Comparison of ENCODE assay signal across 8 cellular contexts in genomic region chr12:21940972-21941521, GRCh38. TPM values are rescaled to one million over a fixed set of nuclear protein-coding genes. Genes with fewer than 3 reads are reported as not detected.
DNase-seq lines count a peak whose midpoint lies in the region; ATAC-seq and TF ChIP-seq lines count a peak whose summit lies in the region.

TSS of gene ABCC9 (minus strand) at chr12:21941426. CDS start at chr12:21936674, 4,752 bp downstream.

- H2AFZ ChIP-seq in IMR-90 (replicated peaks; ENCODE audit: low read length, poor library complexity): peak within 1 kb of the TSS; percentile 79

- H3K23ac ChIP-seq in IMR-90 (ENCODE audit: low read depth, low read length): peak within 1 kb of the TSS; percentile 74

- no peak within 1 kb of the TSS for H4K5ac ChIP-seq in IMR-90 (ENCODE audit: low read depth, low read length)

- peak in 1 of 7 experiments; percentile 10 for DNase-seq in CD8-positive, alpha-beta T cell
- peak; percentile 33 for DNase-seq in IMR-90
- peak in 4 of 10 donors; percentile 10 to 50 (median 26) for DNase-seq in dorsolateral prefrontal cortex
- peak; percentile 39 for DNase-seq in testis
- no peak for DNase-seq in NCI-H446 treated with DMSO at 0.1 percent for 48 hours (lab: John Stamatoyannopoulos, UW)
- no peak for DNase-seq in cortex of kidney (lab: John Stamatoyannopoulos, UW)

- peaks cover 10% of the 10 kb centered on the region for H3K27me3 ChIP-seq in CD8-positive, alpha-beta T cell (ENCODE audit: insufficient read depth, low read length)
- H3K27me3 ChIP-seq in IMR-90 (ENCODE audit: control insufficient read depth, insufficient read depth, low read length) (peaks cover 15% of the 10 kb centered on the region), dorsolateral prefrontal cortex (peaks cover 0 to 60% (median 23%) of the 10 kb centered on the region in 45 donors), liver (ENCODE audit: control insufficient read depth in 4 of 4, insufficient read depth in 4 of 4, low read length in 3 of 4) (no peaks in the 10 kb centered on the region), testis (no peaks in the 10 kb centered on the region)

- H3K4me3 ChIP-seq in CD8-positive, alpha-beta T cell (ENCODE audit: low read depth, low read length): no peak within 1 kb of the TSS
- H3K4me3 ChIP-seq in IMR-90 (ENCODE audit: insufficient read depth, low read depth, low read length): peak within 1 kb of the TSS; percentile 63
- H3K4me3 ChIP-seq in dorsolateral prefrontal cortex: peak within 1 kb of the TSS; percentile 9 to 69 (median 52)
- peak within 1 kb of the TSS; percentile 48 to 78 (median 76) for H3K4me3 ChIP-seq in liver (ENCODE audit: low read depth in 1 of 3, low read length in 3 of 3)
- H3K4me3 ChIP-seq in testis: peak within 1 kb of the TSS; percentile 41 to 45

- no peaks in the 10 kb centered on the region for H3K9me1 ChIP-seq in IMR-90 (ENCODE audit: insufficient read depth, low read length)

- POLR2A ChIA-PET in CD8-positive, alpha-beta T cell (lab: Charles Lee): no interaction called here
- POLR2A ChIA-PET in IMR-90 (lab: Charles Lee; ENCODE audit: unreplicated experiment): interaction anchor here (0.5 kb wide), 1 partner anchor 12 kb away, joined by 5 read pairs; no protein-coding TSS in a partner anchor

- BruUV-seq in IMR-90 (replicated peaks; lab: Mats Ljungman, UMichigan): no TSS peak

- peak within 1 kb of the TSS; percentile 45 for H2BK120ac ChIP-seq in IMR-90 (ENCODE audit: low read depth, low read length)

- intact Hi-C loops in CD8-positive, alpha-beta T cell (cut with DNase I, micrococcal nuclease): no loop called here
- intact Hi-C loops in IMR-90 (cut with micrococcal nuclease) (loop anchor here (2.0 to 5.0 kb wide), 3 partner anchors 114 to 242 kb away; partner anchors contain the start of gene KCNJ8), dorsolateral prefrontal cortex (cut with DNase I) (no loop called here), testis (cut with DNase I; ENCODE audit: low total_unique reads) (no loop called here)

- CTCF ChIA-PET in CD8-positive, alpha-beta T cell (lab: Charles Lee): interaction anchor here (0.6 kb wide), 1 partner anchor 779 kb away, joined by 3 read pairs; no protein-coding TSS in a partner anchor
- CTCF ChIA-PET in IMR-90 (lab: Yijun Ruan, JAX): interaction anchor here (0.5 to 1.0 kb wide), 4 partner anchors 12 to 243 kb away, joined by 3 to 4 read pairs (median 4); no protein-coding TSS in a partner anchor

- peaks cover 12% of the 10 kb centered on the region for H3K9me3 Mint-ChIP-seq in CD8-positive, alpha-beta T cell

- no peaks in the 10 kb centered on the region for H4K20me1 ChIP-seq in IMR-90 (ENCODE audit: insufficient read depth, low read length)

- ATAC-seq in CD8-positive, alpha-beta T cell: no peak
- ATAC-seq in IMR-90 (ENCODE audit: low read depth): peak; percentile 75
- no peak for ATAC-seq in GM19452 (IDR thresholded peaks at IDR 0.05; ENCODE audit: unreplicated experiment)

- no peak within 1 kb of the TSS for H3K27ac ChIP-seq in CD8-positive, alpha-beta T cell (ENCODE audit: low read depth, low read length)
- H3K27ac ChIP-seq in IMR-90 (ENCODE audit: insufficient read depth, low read length) (no peak within 1 kb of the TSS), dorsolateral prefrontal cortex (peak within 1 kb of the TSS in 51 of 59 donors; percentile 2 to 87 (median 63)), liver (ENCODE audit: low read depth in 1 of 2, low read length in 2 of 2) (peak within 1 kb of the TSS; percentile 83 to 85), testis (peak within 1 kb of the TSS in 1 of 2 donors; percentile 71)

- peaks cover 9% of the 10 kb centered on the region for H3K4me1 ChIP-seq in CD8-positive, alpha-beta T cell (ENCODE audit: insufficient read depth, low read length)
- 0 out of 2 replicates have a peak, but pooled peaks cover 1% of the 10 kb centered on the region for H3K4me1 ChIP-seq in IMR-90 (ENCODE audit: control insufficient read depth, insufficient read depth, low read length)
- H3K4me1 ChIP-seq in liver (ENCODE audit: control insufficient read depth in 4 of 4, insufficient read depth in 4 of 4, low read length in 3 of 4): peaks cover 0 to 24% (median 3%) of the 10 kb centered on the region in 4 donors
- no peaks in the 10 kb centered on the region for H3K4me1 ChIP-seq in testis

- H3K4ac ChIP-seq in IMR-90 (ENCODE audit: low read depth, low read length): peak within 1 kb of the TSS; percentile 34; the same call in 1 of the 2 replicates

- H4K91ac ChIP-seq in IMR-90 (ENCODE audit: insufficient read depth, low read depth, low read length): no peak within 1 kb of the TSS

- peak within 1 kb of the TSS; percentile 12; the same call in 1 of the 2 replicates for H3K18ac ChIP-seq in IMR-90 (ENCODE audit: low read depth, low read length)

- in situ Hi-C loops in IMR-90 (cut with MboI; ENCODE audit: low sequenced_read_pairs): no loop called here

- no peaks in the 10 kb centered on the region for H3K36me3 ChIP-seq in CD8-positive, alpha-beta T cell (ENCODE audit: insufficient read depth, low read length)
- H3K36me3 ChIP-seq in IMR-90 (ENCODE audit: control insufficient read depth, insufficient read depth, low read length): no peaks in the 10 kb centered on the region
- H3K36me3 ChIP-seq in liver (ENCODE audit: control insufficient read depth in 4 of 4, insufficient read depth in 3 of 4, low read depth in 1 of 4, low read length in 3 of 4): no peaks in the 10 kb centered on the region
- H3K36me3 ChIP-seq in testis (ENCODE audit: low read depth, missing control alignments): no peaks in the 10 kb centered on the region

- WGBS in IMR-90 (ENCODE audit: extremely low coverage in 2 of 2, insufficient read length in 1 of 2), 2 experiments: 3% methylated on average over 7 of the region's 35 CpGs; no CpG with 5 or more reads in 1 of the 2 experiments
- WGBS in liver: 1% methylated on average over 35 of the region's 35 CpGs
- 1% methylated on average over 35 of the region's 35 CpGs for WGBS in testis, 2 donors

- peak within 1 kb of the TSS; percentile 97 for H3K4me2 ChIP-seq in IMR-90 (ENCODE audit: low read depth, low read length)

- H3K27me3 Mint-ChIP-seq in CD8-positive, alpha-beta T cell (ENCODE audit: low read depth): peaks cover 57% of the 10 kb centered on the region

- TF ChIP-seq POLR2A in IMR-90 (IDR thresholded peaks at IDR 0.05; ENCODE audit: low read depth, low read length) (no peak), testis (IDR thresholded peaks at IDR 0.05) (no peak)

- H3K4me3 Mint-ChIP-seq in CD8-positive, alpha-beta T cell: peak within 1 kb of the TSS; percentile 54

- no peaks in the 10 kb centered on the region for H3K36me3 Mint-ChIP-seq in CD8-positive, alpha-beta T cell

- no peak for TF ChIP-seq RAD21 in IMR-90 (IDR thresholded peaks at IDR 0.05; ENCODE audit: low read length)
- TF ChIP-seq RAD21 in liver (IDR thresholded peaks at IDR 0.05): peak; percentile 5 to 50

- H3K4me1 Mint-ChIP-seq in CD8-positive, alpha-beta T cell (ENCODE audit: low read depth): peaks cover 16% of the 10 kb centered on the region

- 0 out of 2 replicates have a peak within 1 kb of the TSS, but pooled peaks have one; percentile 16 for H2BK20ac ChIP-seq in IMR-90 (ENCODE audit: low read depth, low read length)

- H2AK5ac ChIP-seq in IMR-90 (ENCODE audit: low read depth, low read length): no peak within 1 kb of the TSS

- H4K8ac ChIP-seq in IMR-90 (ENCODE audit: low read depth in 2 of 2, low read length in 2 of 2): peak within 1 kb of the TSS in 1 of 2 experiments; percentile 17; a peak in 1 of 4 replicates

- no peaks in the 10 kb centered on the region for H3K9me3 ChIP-seq in CD8-positive, alpha-beta T cell (ENCODE audit: low read length)
- H3K9me3 ChIP-seq in IMR-90 (ENCODE audit: control insufficient read depth, insufficient read depth, low read length): peaks cover 3% of the 10 kb centered on the region; the same call in 1 of the 2 replicates
- H3K9me3 ChIP-seq in liver (ENCODE audit: control insufficient read depth in 4 of 4, low read length in 3 of 4): no peaks in the 10 kb centered on the region
- H3K9me3 ChIP-seq in testis: no peaks in the 10 kb centered on the region

- TF ChIP-seq CTCF in CD8-positive, alpha-beta T cell (IDR thresholded peaks at IDR 0.05): no peak
- TF ChIP-seq CTCF in IMR-90 (conservative IDR thresholded peaks at IDR 0.05; ENCODE audit: low read depth, low read length): no peak
- TF ChIP-seq CTCF in dorsolateral prefrontal cortex (IDR thresholded peaks at IDR 0.05 in 54 of 56, conservative IDR thresholded peaks at IDR 0.05 in 2 of 56; ENCODE audit: low read depth in 1 of 56, partially characterized antibody in 56 of 56): no peak
- no peak for TF ChIP-seq CTCF in liver (IDR thresholded peaks at IDR 0.05; ENCODE audit: low read depth, low read length, missing input control)
- no peak for TF ChIP-seq CTCF in testis (IDR thresholded peaks at IDR 0.05)

- peak within 1 kb of the TSS; percentile 41; the same call in 1 of the 3 replicates for H2BK15ac ChIP-seq in IMR-90 (ENCODE audit: low read depth, low read length)

- H3K9ac ChIP-seq in IMR-90 (ENCODE audit: low read depth, low read length) (peak within 1 kb of the TSS; percentile 7), liver (ENCODE audit: low read depth in 1 of 2, low read length in 2 of 2) (peak within 1 kb of the TSS; percentile 81 to 97)

- H3K14ac ChIP-seq in IMR-90 (replicated peaks; ENCODE audit: low read depth, low read length): peak within 1 kb of the TSS; percentile 49; the same call in 1 of the 2 replicates

- H2AK9ac ChIP-seq in IMR-90 (replicated peaks; ENCODE audit: low read depth, low read length, poor library complexity): no peak within 1 kb of the TSS

- dilution Hi-C loops in IMR-90 (cut with HindIII; ENCODE audit: low sequenced_read_pairs, unreplicated experiment): no loop called here

- no peak within 1 kb of the TSS for H2BK5ac ChIP-seq in IMR-90 (ENCODE audit: low read depth, low read length, poor library complexity, severe bottlenecking)

- H3K27ac Mint-ChIP-seq in CD8-positive, alpha-beta T cell: no peak within 1 kb of the TSS

- H3K56ac ChIP-seq in IMR-90 (ENCODE audit: extremely low read depth, insufficient read depth, low read length): no peak within 1 kb of the TSS

- H3K79me1 ChIP-seq in IMR-90 (ENCODE audit: low read depth in 1 of 2, low read length in 2 of 2): no peaks in the 10 kb centered on the region

TF ChIP-seq in IMR-90, 13 proteins besides CTCF, POLR2A, EP300 and RAD21 (continues in another document):
- no peak for TF ChIP-seq CEBPB (IDR thresholded peaks at IDR 0.05; ENCODE audit: low read depth, low read length)

RNA-seq across cellular contexts. Expression of gene ABCC9, which starts in this region (rescaled TPM):
- not detected for total RNA-seq in CD8-positive, alpha-beta T cell
- total RNA-seq in IMR-90 (2012; rRNA removed) (5.6 and 6.6 TPM in 2 replicates), dorsolateral prefrontal cortex (10 to 100 TPM in 119 of 120 experiments, 1 to 10 TPM in 1; 9.7 to 50.2 (median 22.3) TPM), liver (10 to 100 TPM in 1 of 2 donors, 1 to 10 TPM in 1; 2.7 to 55.6 TPM), testis (1 to 10 TPM; 2.3 to 2.7 TPM)
- polyA plus RNA-seq in IMR-90 (2012; rRNA removed) (1.2 and 1.4 TPM in 2 replicates), liver (10 to 100 TPM in 1 of 2 donors, 1 to 10 TPM in 1; 9.2 to 12.2 TPM), testis (ENCODE audit: insufficient read depth, low read depth, low replicate concordance) (2.1 TPM)
- polyA plus RNA-seq in IMR-90 (2012; cell fraction: cytosol; rRNA removed): 0.29 and 0.44 TPM in 2 replicates
- 0.11 and 1.4 TPM in 2 replicates for polyA plus RNA-seq in IMR-90 (2012; cell fraction: nucleus; rRNA removed; ENCODE audit: low replicate concordance)

Comparison
In these comparisons a context has a peak if more than half of its experiments do, and no peak if none do; other contexts are left out.
1. DNase-seq: peak in IMR-90 (single experiment) and testis (single experiment); none in NCI-H446 treated with DMSO at 0.1 percent for 48 hours (single experiment) and cortex of kidney (single experiment).
2. H3K27ac ChIP-seq: peak in dorsolateral prefrontal cortex (51 of 59) and liver (2 of 2); none in CD8-positive, alpha-beta T cell (single experiment) and IMR-90 (single experiment).